8 cellular contexts compared by ENCODE assay signal in the genomic region with DNA sequence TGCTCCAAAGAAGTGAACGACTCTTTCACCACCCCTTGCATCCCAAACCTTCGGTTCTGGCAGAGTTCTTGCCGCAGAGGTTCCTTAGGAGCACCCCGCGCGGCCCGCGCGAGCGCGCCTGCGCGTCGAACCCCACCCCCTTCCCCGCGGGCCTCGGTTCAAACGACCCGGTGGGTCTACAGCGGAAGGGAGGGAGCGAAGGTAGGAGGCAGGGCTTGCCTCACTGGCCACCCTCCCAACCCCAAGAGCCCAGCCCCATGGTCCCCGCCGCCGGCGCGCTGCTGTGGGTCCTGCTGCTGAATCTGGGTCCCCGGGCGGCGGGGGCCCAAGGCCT. TPM values are rescaled to one million over a fixed set of nuclear protein-coding genes. Genes with fewer than 3 reads are reported as not detected.
A peak's percentile ranks its signal among the peaks of the same experiment; 100 is the strongest.
DNase-seq lines count a peak whose midpoint lies in the region; ATAC-seq and TF ChIP-seq lines count a peak whose summit lies in the region.

A gene with protein sequence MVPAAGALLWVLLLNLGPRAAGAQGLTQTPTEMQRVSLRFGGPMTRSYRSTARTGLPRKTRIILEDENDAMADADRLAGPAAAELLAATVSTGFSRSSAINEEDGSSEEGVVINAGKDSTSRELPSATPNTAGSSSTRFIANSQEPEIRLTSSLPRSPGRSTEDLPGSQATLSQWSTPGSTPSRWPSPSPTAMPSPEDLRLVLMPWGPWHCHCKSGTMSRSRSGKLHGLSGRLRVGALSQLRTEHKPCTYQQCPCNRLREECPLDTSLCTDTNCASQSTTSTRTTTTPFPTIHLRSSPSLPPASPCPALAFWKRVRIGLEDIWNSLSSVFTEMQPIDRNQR (plus strand): TSS at position 161 of the 334 bp plus-strand sequence. CDS start 97 bp downstream, at position 258.

- H3K9me3 ChIP-seq in lower lobe of right lung: no peaks in the 10 kb centered on the region

- H3K27me3 Mint-ChIP-seq in activated CD8-positive, alpha-beta T cell treated with anti-CD3 and anti-CD28 coated beads for 36 hours: no peaks in the 10 kb centered on the region
- no peaks in the 10 kb centered on the region for H3K27me3 Mint-ChIP-seq in effector memory CD8-positive, alpha-beta T cell

- H3K36me3 Mint-ChIP-seq in activated CD8-positive, alpha-beta T cell treated with anti-CD3 and anti-CD28 coated beads for 36 hours (ENCODE audit: low read depth): peaks cover 24% of the 10 kb centered on the region
- H3K36me3 Mint-ChIP-seq in effector memory CD8-positive, alpha-beta T cell (ENCODE audit: insufficient read depth): peaks cover 45% of the 10 kb centered on the region
- peaks cover 38% of the 10 kb centered on the region for H3K36me3 Mint-ChIP-seq in stimulated activated effector memory CD8-positive, alpha-beta T cell treated with anti-CD3 and anti-CD28 coated beads, Interleukin-12 subunit alpha, Interleukin-12 subunit beta, amount 100 ng/mL, for 72 hours

- H3K4me1 ChIP-seq in lower lobe of right lung: peaks cover 21% of the 10 kb centered on the region

- POLR2A ChIA-PET in activated CD8-positive, alpha-beta T cell treated with anti-CD3 and anti-CD28 coated beads for 36 hours (lab: Charles Lee): interaction anchor here (1.2 to 4.0 kb wide), 6 partner anchors 9 to 109 kb away, joined by 4 to 22 read pairs (median 6); a partner anchor contains a TSS

- DNase-seq in NCI-H345 (lab: John Stamatoyannopoulos, UW) (peak; percentile 89), lower lobe of right lung (peak; percentile 71), OCI-M2 (lab: John Stamatoyannopoulos, UW; ENCODE audit: unreplicated experiment) (no peak)
- DNase-seq in activated CD8-positive, alpha-beta T cell treated with anti-CD3 and anti-CD28 coated beads for 36 hours: peak; percentile 62
- peak; percentile 33 to 40 (median 37) for DNase-seq in effector memory CD8-positive, alpha-beta T cell
- DNase-seq in stimulated activated effector memory CD8-positive, alpha-beta T cell treated with anti-CD3 and anti-CD28 coated beads, Interleukin-12 subunit alpha, Interleukin-12 subunit beta, amount 100 ng/mL, for 72 hours (ENCODE audit: low spot score in 2 of 2): peak; percentile 40 to 73

- H3K27ac Mint-ChIP-seq in activated CD8-positive, alpha-beta T cell treated with anti-CD3 and anti-CD28 coated beads for 36 hours: peak within 1 kb of the TSS; percentile 82
- peak within 1 kb of the TSS; percentile 92 to 96 for H3K27ac Mint-ChIP-seq in effector memory CD8-positive, alpha-beta T cell
- peak within 1 kb of the TSS; percentile 93 for H3K27ac Mint-ChIP-seq in stimulated activated effector memory CD8-positive, alpha-beta T cell treated with anti-CD3 and anti-CD28 coated beads, Interleukin-12 subunit alpha, Interleukin-12 subunit beta, amount 100 ng/mL, for 72 hours

- H3K4me3 Mint-ChIP-seq in activated CD8-positive, alpha-beta T cell treated with anti-CD3 and anti-CD28 coated beads for 36 hours: peak within 1 kb of the TSS; percentile 83
- peak within 1 kb of the TSS; percentile 94 to 96 for H3K4me3 Mint-ChIP-seq in effector memory CD8-positive, alpha-beta T cell
- H3K4me3 Mint-ChIP-seq in stimulated activated effector memory CD8-positive, alpha-beta T cell treated with anti-CD3 and anti-CD28 coated beads, Interleukin-12 subunit alpha, Interleukin-12 subunit beta, amount 100 ng/mL, for 72 hours: peak within 1 kb of the TSS; percentile 91

- no peaks in the 10 kb centered on the region for H3K9me3 Mint-ChIP-seq in activated CD8-positive, alpha-beta T cell treated with anti-CD3 and anti-CD28 coated beads for 36 hours
- H3K9me3 Mint-ChIP-seq in effector memory CD8-positive, alpha-beta T cell: no peaks in the 10 kb centered on the region
- no peaks in the 10 kb centered on the region for H3K9me3 Mint-ChIP-seq in stimulated activated effector memory CD8-positive, alpha-beta T cell treated with anti-CD3 and anti-CD28 coated beads, Interleukin-12 subunit alpha, Interleukin-12 subunit beta, amount 100 ng/mL, for 72 hours

- H3K4me1 Mint-ChIP-seq in activated CD8-positive, alpha-beta T cell treated with anti-CD3 and anti-CD28 coated beads for 36 hours (ENCODE audit: low read depth): peaks cover 52% of the 10 kb centered on the region
- peaks cover 33 to 37% of the 10 kb centered on the region in 2 donors for H3K4me1 Mint-ChIP-seq in effector memory CD8-positive, alpha-beta T cell (ENCODE audit: low read depth in 2 of 2)
- peaks cover 53% of the 10 kb centered on the region for H3K4me1 Mint-ChIP-seq in stimulated activated effector memory CD8-positive, alpha-beta T cell treated with anti-CD3 and anti-CD28 coated beads, Interleukin-12 subunit alpha, Interleukin-12 subunit beta, amount 100 ng/mL, for 72 hours

- H3K27ac ChIP-seq in lower lobe of right lung: peak within 1 kb of the TSS; percentile 76

- peak within 1 kb of the TSS; percentile 67 for H3K4me3 ChIP-seq in GM12875 (ENCODE audit: low read depth, low read length)
- peak within 1 kb of the TSS; percentile 83 for H3K4me3 ChIP-seq in lower lobe of right lung

- TF ChIP-seq CTCF in GM12875 (IDR thresholded peaks at IDR 0.05; ENCODE audit: borderline replicate concordance, insufficient read depth, low read depth, low read length): no peak
- TF ChIP-seq CTCF in activated CD8-positive, alpha-beta T cell treated with anti-CD3 and anti-CD28 coated beads for 36 hours (IDR thresholded peaks at IDR 0.05): no peak
- no peak for TF ChIP-seq CTCF in lower lobe of right lung (IDR thresholded peaks at IDR 0.05)

- CTCF ChIA-PET in activated CD8-positive, alpha-beta T cell treated with anti-CD3 and anti-CD28 coated beads for 36 hours (lab: Charles Lee): interaction anchor here (0.8 to 6.5 kb wide), 13 partner anchors 10 to 109 kb away, joined by 3 to 56 read pairs (median 4); a partner anchor contains a TSS

- ATAC-seq in HG02840 (IDR thresholded peaks at IDR 0.05; ENCODE audit: low FRiP score, unreplicated experiment) (peak; percentile 39), lower lobe of right lung (peak; percentile 90)
- ATAC-seq in activated CD8-positive, alpha-beta T cell treated with anti-CD3 and anti-CD28 coated beads for 36 hours: peak; percentile 74
- peak; percentile 60 for ATAC-seq in effector memory CD8-positive, alpha-beta T cell (replicated peaks)
- ATAC-seq in stimulated activated effector memory CD8-positive, alpha-beta T cell treated with anti-CD3 and anti-CD28 coated beads, Interleukin-12 subunit alpha, Interleukin-12 subunit beta, amount 100 ng/mL, for 72 hours: peak; percentile 81

- H3K36me3 ChIP-seq in lower lobe of right lung: peaks cover 17% of the 10 kb centered on the region

- H3K27me3 ChIP-seq in lower lobe of right lung (ENCODE audit: low read depth): no peaks in the 10 kb centered on the region

- intact Hi-C loops in activated CD8-positive, alpha-beta T cell treated with anti-CD3 and anti-CD28 coated beads for 36 hours (cut with micrococcal nuclease): no loop called here
- intact Hi-C loops in lower lobe of right lung (cut with DNase I): no loop called here

RNA-seq across cellular contexts. Expression of the gene that starts here (rescaled TPM):
- total RNA-seq in activated CD8-positive, alpha-beta T cell treated with anti-CD3 and anti-CD28 coated beads for 36 hours: 1 to 10 TPM; 1.4 to 1.9 TPM
- total RNA-seq in lower lobe of right lung: 4.8 TPM

Comparison
In these comparisons a context has a peak if more than half of its experiments do, and no peak if none do; other contexts are left out.
1. ATAC-seq: peak in every context shown above with its lines; median percentile 90 in lower lobe of right lung; 81 in stimulated activated effector memory CD8-positive, alpha-beta T cell treated with anti-CD3 and anti-CD28 coated beads, Interleukin-12 subunit alpha, Interleukin-12 subunit beta, amount 100 ng/mL, for 72 hours; 74 in activated CD8-positive, alpha-beta T cell treated with anti-CD3 and anti-CD28 coated beads for 36 hours; 60 in effector memory CD8-positive, alpha-beta T cell; 39 in HG02840.